In genomic region chr5:2005101-2006041, GRCh38 we compare ENCODE assay signal across 29 cellular contexts.
"Had no signal": no experiment of that assay in that cellular context is flagged by ENCODE, and none has a peak within 500 bp of the region (broad histone marks: within the 10 kb centered on the region; RNA-seq: fewer than 3 reads in every experiment).

No MANE protein-coding gene starts in this region.

- H3K36me3 ChIP-seq: brain microvascular endothelial cell, heart left ventricle, lower lobe of right lung, neutrophil, ovary, right atrium auricular region, stomach, thyroid gland, upper lobe of left lung had no signal

- H3K9me3 ChIP-seq: heart left ventricle, lower lobe of right lung, mucosa of descending colon, neutrophil, ovary, right atrium auricular region, stomach, thyroid gland, upper lobe of left lung had no signal

- H3K9me3 Mint-ChIP-seq: activated naive CD4-positive, alpha-beta T cell treated with anti-CD3 and anti-CD28 coated beads, Interleukin-2, amount 10 ng/mL, durations not matched to agents 7 days and 5 days; activated naive CD8-positive, alpha-beta T cell treated with anti-CD3 and anti-CD28 coated beads, Interleukin-2, amount 10 ng/mL, durations not matched to agents 7 days and 5 days; activated T-cell treated with anti-CD3 and anti-CD28 coated beads, Interleukin-2, amount 50 U/mL, for 24 hours; immature natural killer cell; natural killer cell treated with Interleukin-12 subunit alpha and Interleukin-12 subunit beta and Interleukin-15 and Interleukin-18, amount 100 ng/mL, for 72 hours had no signal

- H3K27me3 Mint-ChIP-seq: activated naive CD8-positive, alpha-beta T cell treated with anti-CD3 and anti-CD28 coated beads, Interleukin-2, amount 10 ng/mL, durations not matched to agents 7 days and 5 days had no signal

- H3K4me3 ChIP-seq: heart left ventricle, lower lobe of right lung, mucosa of descending colon, ovary, right atrium auricular region, stomach, thyroid gland, upper lobe of left lung had no signal

- H3K4me1 Mint-ChIP-seq: activated CD4-positive, alpha-beta T cell treated with anti-CD3 and anti-CD28 coated beads for 36 hours; activated naive CD4-positive, alpha-beta T cell treated with anti-CD3 and anti-CD28 coated beads, Interleukin-2, amount 10 ng/mL, durations not matched to agents 7 days and 5 days; activated naive CD8-positive, alpha-beta T cell treated with anti-CD3 and anti-CD28 coated beads, Interleukin-2, amount 10 ng/mL, durations not matched to agents 7 days and 5 days; immature natural killer cell; stimulated activated naive B cell treated with anti-CD40 and anti-IgM and Interleukin-4, amounts not matched to agents 10 μg/mL and 1 μg/mL and 100 μg/mL, for 72 hours had no signal

- H3K36me3 Mint-ChIP-seq: activated naive CD4-positive, alpha-beta T cell treated with anti-CD3 and anti-CD28 coated beads, Interleukin-2, amount 10 ng/mL, durations not matched to agents 7 days and 5 days; activated naive CD8-positive, alpha-beta T cell treated with anti-CD3 and anti-CD28 coated beads, Interleukin-2, amount 10 ng/mL, durations not matched to agents 7 days and 5 days; immature natural killer cell; natural killer cell treated with Interleukin-12 subunit alpha and Interleukin-12 subunit beta and Interleukin-15 and Interleukin-18, amount 100 ng/mL, for 72 hours; stimulated activated naive B cell treated with anti-CD40 and anti-IgM and Interleukin-4, amounts not matched to agents 10 μg/mL and 1 μg/mL and 100 μg/mL, for 72 hours had no signal

- ATAC-seq: activated CD4-positive, alpha-beta T cell treated with anti-CD3 and anti-CD28 coated beads for 36 hours; esophagus mucosa; foreskin keratinocyte; heart left ventricle; lower lobe of right lung; mucosa of descending colon; natural killer cell treated with Interleukin-12 subunit alpha and Interleukin-12 subunit beta and Interleukin-15 and Interleukin-18, amount 100 ng/mL, for 72 hours; stimulated activated naive B cell treated with anti-CD40 and anti-IgM and Interleukin-4, amounts not matched to agents 10 μg/mL and 1 μg/mL and 100 μg/mL, for 72 hours had no signal

- H3K4me3 Mint-ChIP-seq: activated CD4-positive, alpha-beta T cell treated with anti-CD3 and anti-CD28 coated beads for 36 hours; activated naive CD4-positive, alpha-beta T cell treated with anti-CD3 and anti-CD28 coated beads, Interleukin-2, amount 10 ng/mL, durations not matched to agents 7 days and 5 days; activated naive CD8-positive, alpha-beta T cell treated with anti-CD3 and anti-CD28 coated beads, Interleukin-2, amount 10 ng/mL, durations not matched to agents 7 days and 5 days; activated T-cell treated with anti-CD3 and anti-CD28 coated beads, Interleukin-2, amount 50 U/mL, for 24 hours; immature natural killer cell; natural killer cell treated with Interleukin-12 subunit alpha and Interleukin-12 subunit beta and Interleukin-15 and Interleukin-18, amount 100 ng/mL, for 72 hours; stimulated activated naive B cell treated with anti-CD40 and anti-IgM and Interleukin-4, amounts not matched to agents 10 μg/mL and 1 μg/mL and 100 μg/mL, for 72 hours had no signal

- H3K27ac Mint-ChIP-seq: activated CD4-positive, alpha-beta T cell treated with anti-CD3 and anti-CD28 coated beads for 36 hours; activated naive CD4-positive, alpha-beta T cell treated with anti-CD3 and anti-CD28 coated beads, Interleukin-2, amount 10 ng/mL, durations not matched to agents 7 days and 5 days; activated naive CD8-positive, alpha-beta T cell treated with anti-CD3 and anti-CD28 coated beads, Interleukin-2, amount 10 ng/mL, durations not matched to agents 7 days and 5 days; activated T-cell treated with anti-CD3 and anti-CD28 coated beads, Interleukin-2, amount 50 U/mL, for 24 hours; immature natural killer cell; natural killer cell treated with Interleukin-12 subunit alpha and Interleukin-12 subunit beta and Interleukin-15 and Interleukin-18, amount 100 ng/mL, for 72 hours; stimulated activated naive B cell treated with anti-CD40 and anti-IgM and Interleukin-4, amounts not matched to agents 10 μg/mL and 1 μg/mL and 100 μg/mL, for 72 hours had no signal

- H3K27ac ChIP-seq: brain microvascular endothelial cell, foreskin keratinocyte, heart left ventricle, lower lobe of right lung, neutrophil, ovary, right atrium auricular region, stomach, thyroid gland, upper lobe of left lung had no signal

- FAIRE-seq: astrocyte had no signal

- H3K27me3 ChIP-seq: brain microvascular endothelial cell, ovary, right atrium auricular region, thyroid gland, upper lobe of left lung had no signal

- H3K4me1 ChIP-seq: lower lobe of right lung, stomach had no signal

- DNase-seq: activated CD4-positive, alpha-beta T cell treated with anti-CD3 and anti-CD28 coated beads for 36 hours; activated CD4-positive, alpha-beta T cell treated with anti-CD3 and anti-CD28 coated beads, Interleukin-2, amount 50 U/mL, for 48 hours; activated CD4-positive, CD25-positive, alpha-beta regulatory T cell; activated CD8-positive, alpha-beta memory T cell treated with anti-CD3 and anti-CD28 coated beads, Interleukin-2, amount 50 U/mL, for 48 hours; activated gamma-delta T cell; activated naive CD4-positive, alpha-beta T cell treated with anti-CD3 and anti-CD28 coated beads, Interleukin-2, amount 10 ng/mL, durations not matched to agents 7 days and 5 days; activated naive CD8-positive, alpha-beta T cell treated with anti-CD3 and anti-CD28 coated beads, Interleukin-2, amount 10 ng/mL, durations not matched to agents 7 days and 5 days; activated T-cell treated with anti-CD3 and anti-CD28 coated beads, Interleukin-2, amount 50 U/mL, for 24 hours; brain microvascular endothelial cell; central memory CD4-positive, alpha-beta T cell; foreskin keratinocyte; heart left ventricle; hypothalamus; immature natural killer cell; lower lobe of right lung; mesendoderm; mucosa of descending colon; ovary; stimulated activated CD4-positive, alpha-beta T cell treated with anti-CD3 and anti-CD28 coated beads, Interleukin-15, amount 100 ng/mL, for 24 hours; stimulated activated CD4-positive, alpha-beta T cell treated with anti-CD3 and anti-CD28 coated beads, Interleukin-2, amount 100 ng/mL, for 24 hours; stimulated activated naive B cell treated with anti-CD40 and anti-IgM and Interleukin-4, amounts not matched to agents 10 μg/mL and 1 μg/mL and 100 μg/mL, for 72 hours; stomach; thyroid gland had no signal
